ENCODE assay signal across 7 cellular contexts in genomic region chr2:95291222-95291621, GRCh38. TPM values are rescaled to one million over a fixed set of nuclear protein-coding genes. Genes with fewer than 3 reads are reported as not detected.
"Had no signal": no experiment of that assay in that cellular context is flagged by ENCODE, and none has a peak within 500 bp of the region (broad histone marks: within the 10 kb centered on the region; RNA-seq: fewer than 3 reads in every experiment).

No MANE protein-coding gene starts in this region.

- H3K27ac ChIP-seq: HL-60 had no signal

- DNase-seq: H9, HCEC 1CT, HFFc6 had no signal

- H3K4me3 ChIP-seq: GM23338 had no signal

RNA-seq across cellular contexts. Expression of gene KCNIP3, which starts 5.9 kb away (rescaled TPM):
- total RNA-seq: HepG2 had no signal

RNA-seq across cellular contexts. Expression of gene PROM2, which starts 17.0 kb away (rescaled TPM):
- total RNA-seq: HepG2, HT1080 had no signal
